Comparison of ENCODE assay signal across 23 cellular contexts in the genomic region with DNA sequence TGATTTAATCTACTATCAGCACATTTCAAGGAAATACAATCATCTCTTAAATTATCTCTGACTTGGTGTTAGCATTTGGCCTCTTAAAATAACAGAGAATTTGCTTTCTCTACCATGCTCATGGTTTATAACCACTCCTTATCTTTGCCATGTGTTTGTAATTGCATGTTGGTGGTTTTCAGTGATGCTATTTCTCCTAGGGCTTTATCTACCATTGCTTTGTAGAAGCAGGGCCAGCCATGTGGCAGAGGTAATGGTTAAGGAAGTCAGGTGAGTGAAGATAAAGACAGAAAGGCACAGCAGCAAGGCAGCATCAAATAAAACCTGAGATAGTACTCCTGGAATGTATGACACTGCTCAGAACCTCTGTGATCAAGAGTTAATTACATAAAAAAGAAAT.
"Had no signal": no experiment of that assay in that cellular context is flagged by ENCODE, and none has a peak within 500 bp of the region (broad histone marks: within the 10 kb centered on the region; RNA-seq: fewer than 3 reads in every experiment).

No MANE protein-coding gene starts in this region.

- H3K9me3 ChIP-seq: left ventricle myocardium inferior, prostate gland, spleen, thoracic aorta had no signal

- H3K4me3 Mint-ChIP-seq: activated naive CD8-positive, alpha-beta T cell treated with anti-CD3 and anti-CD28 coated beads for 36 hours; activated T-cell treated with anti-CD3 and anti-CD28 coated beads, Interleukin-2, amount 50 U/mL, for 4 hours; natural killer cell treated with Interleukin-12 subunit alpha and Interleukin-12 subunit beta and Interleukin-15 and Interleukin-18, amount 100 ng/mL, for 72 hours; T-cell; T-helper 2 cell treated with Interferon-gamma antibody and Interleukin-4, amounts not matched to agents 5 μg/mL and 100 μg/mL, for 36 hours; type B pancreatic cell had no signal

- DNase-seq: activated CD4-positive, alpha-beta T cell treated with anti-CD3 and anti-CD28 coated beads for 4 hours; activated CD4-positive, alpha-beta T cell treated with anti-CD3 and anti-CD28 coated beads, Interleukin-2, amount 50 U/mL, for 48 hours; activated CD4-positive, CD25-positive, alpha-beta regulatory T cell; activated CD8-positive, alpha-beta memory T cell treated with anti-CD3 and anti-CD28 coated beads, Interleukin-2, amount 50 U/mL, for 48 hours; activated naive CD4-positive, alpha-beta T cell treated with Interleukin-2 at 50 U/mL for 16 hours; activated naive CD8-positive, alpha-beta T cell treated with anti-CD3 and anti-CD28 coated beads for 36 hours; activated T-cell treated with anti-CD3 and anti-CD28 coated beads, Interleukin-2, amount 50 U/mL, for 4 hours; amniotic stem cell; cerebellar nuclear complex; cortex of kidney; kidney glomerular epithelial cell; left ventricle myocardium inferior; midbrain; spleen; stimulated activated CD4-positive, alpha-beta T cell treated with anti-CD3 and anti-CD28 coated beads, Interleukin-4, amount 100 ng/mL, for 24 hours; stimulated activated naive CD4-positive, alpha-beta T cell treated with Interleukin-2 at 50 U/mL for 16 hours; T-cell had no signal

- H3K4me1 ChIP-seq: left ventricle myocardium inferior, prostate gland, spleen had no signal

- H3K27ac Mint-ChIP-seq: activated naive CD8-positive, alpha-beta T cell treated with anti-CD3 and anti-CD28 coated beads for 36 hours; natural killer cell treated with Interleukin-12 subunit alpha and Interleukin-12 subunit beta and Interleukin-15 and Interleukin-18, amount 100 ng/mL, for 72 hours; T-cell; T-helper 2 cell treated with Interferon-gamma antibody and Interleukin-4, amounts not matched to agents 5 μg/mL and 100 μg/mL, for 36 hours; type B pancreatic cell had no signal

- H3K9me3 Mint-ChIP-seq: activated naive CD8-positive, alpha-beta T cell treated with anti-CD3 and anti-CD28 coated beads for 36 hours; activated T-cell treated with anti-CD3 and anti-CD28 coated beads, Interleukin-2, amount 50 U/mL, for 4 hours; natural killer cell treated with Interleukin-12 subunit alpha and Interleukin-12 subunit beta and Interleukin-15 and Interleukin-18, amount 100 ng/mL, for 72 hours; T-cell; T-helper 2 cell treated with Interferon-gamma antibody and Interleukin-4, amounts not matched to agents 5 μg/mL and 100 μg/mL, for 36 hours; type B pancreatic cell had no signal

- H3K4me3 ChIP-seq: left ventricle myocardium inferior, prostate gland, spleen, thoracic aorta had no signal

- H3K27me3 Mint-ChIP-seq: activated naive CD8-positive, alpha-beta T cell treated with anti-CD3 and anti-CD28 coated beads for 36 hours; natural killer cell treated with Interleukin-12 subunit alpha and Interleukin-12 subunit beta and Interleukin-15 and Interleukin-18, amount 100 ng/mL, for 72 hours; T-cell; type B pancreatic cell had no signal

- H3K27ac ChIP-seq: epithelial cell of prostate, left ventricle myocardium inferior, prostate gland, spleen, thoracic aorta had no signal

- H3K36me3 ChIP-seq: prostate gland, spleen, thoracic aorta had no signal

- ATAC-seq: activated T-cell treated with anti-CD3 and anti-CD28 coated beads, Interleukin-2, amount 50 U/mL, for 4 hours; natural killer cell treated with Interleukin-12 subunit alpha and Interleukin-12 subunit beta and Interleukin-15 and Interleukin-18, amount 100 ng/mL, for 72 hours; T-cell had no signal

- H3K27me3 ChIP-seq: spleen had no signal

- H3K36me3 Mint-ChIP-seq: activated naive CD8-positive, alpha-beta T cell treated with anti-CD3 and anti-CD28 coated beads for 36 hours; natural killer cell treated with Interleukin-12 subunit alpha and Interleukin-12 subunit beta and Interleukin-15 and Interleukin-18, amount 100 ng/mL, for 72 hours; type B pancreatic cell had no signal

- H3K4me1 Mint-ChIP-seq: activated naive CD8-positive, alpha-beta T cell treated with anti-CD3 and anti-CD28 coated beads for 36 hours; T-cell had no signal
